Comparison of ENCODE assay signal across 1 cellular context in the genomic region with DNA sequence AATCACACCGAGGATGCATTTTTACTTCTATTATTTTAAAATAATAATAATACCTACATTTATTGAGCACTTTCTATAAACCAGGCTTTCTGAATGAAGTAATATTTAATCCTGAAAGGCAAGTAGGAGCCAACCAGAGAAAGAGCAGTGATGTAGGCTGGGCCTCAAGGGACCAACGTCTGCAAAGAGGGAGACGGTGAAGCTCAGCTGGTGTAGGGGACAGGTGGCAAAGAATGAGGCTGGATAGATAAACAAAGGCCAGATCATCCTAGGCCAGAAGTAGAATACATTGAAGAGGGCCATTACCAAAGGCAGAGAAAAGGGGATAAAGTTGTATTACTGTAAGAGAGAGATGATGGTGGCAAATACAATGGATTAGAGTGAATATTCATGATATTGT.
TF ChIP-seq lines count a peak whose summit lies in the region.

No MANE protein-coding gene starts in this region.

TF ChIP-seq in GM23338, 12 proteins besides CTCF, POLR2A, EP300 and RAD21 (continued from another document):
- TF ChIP-seq, protein P1, sequence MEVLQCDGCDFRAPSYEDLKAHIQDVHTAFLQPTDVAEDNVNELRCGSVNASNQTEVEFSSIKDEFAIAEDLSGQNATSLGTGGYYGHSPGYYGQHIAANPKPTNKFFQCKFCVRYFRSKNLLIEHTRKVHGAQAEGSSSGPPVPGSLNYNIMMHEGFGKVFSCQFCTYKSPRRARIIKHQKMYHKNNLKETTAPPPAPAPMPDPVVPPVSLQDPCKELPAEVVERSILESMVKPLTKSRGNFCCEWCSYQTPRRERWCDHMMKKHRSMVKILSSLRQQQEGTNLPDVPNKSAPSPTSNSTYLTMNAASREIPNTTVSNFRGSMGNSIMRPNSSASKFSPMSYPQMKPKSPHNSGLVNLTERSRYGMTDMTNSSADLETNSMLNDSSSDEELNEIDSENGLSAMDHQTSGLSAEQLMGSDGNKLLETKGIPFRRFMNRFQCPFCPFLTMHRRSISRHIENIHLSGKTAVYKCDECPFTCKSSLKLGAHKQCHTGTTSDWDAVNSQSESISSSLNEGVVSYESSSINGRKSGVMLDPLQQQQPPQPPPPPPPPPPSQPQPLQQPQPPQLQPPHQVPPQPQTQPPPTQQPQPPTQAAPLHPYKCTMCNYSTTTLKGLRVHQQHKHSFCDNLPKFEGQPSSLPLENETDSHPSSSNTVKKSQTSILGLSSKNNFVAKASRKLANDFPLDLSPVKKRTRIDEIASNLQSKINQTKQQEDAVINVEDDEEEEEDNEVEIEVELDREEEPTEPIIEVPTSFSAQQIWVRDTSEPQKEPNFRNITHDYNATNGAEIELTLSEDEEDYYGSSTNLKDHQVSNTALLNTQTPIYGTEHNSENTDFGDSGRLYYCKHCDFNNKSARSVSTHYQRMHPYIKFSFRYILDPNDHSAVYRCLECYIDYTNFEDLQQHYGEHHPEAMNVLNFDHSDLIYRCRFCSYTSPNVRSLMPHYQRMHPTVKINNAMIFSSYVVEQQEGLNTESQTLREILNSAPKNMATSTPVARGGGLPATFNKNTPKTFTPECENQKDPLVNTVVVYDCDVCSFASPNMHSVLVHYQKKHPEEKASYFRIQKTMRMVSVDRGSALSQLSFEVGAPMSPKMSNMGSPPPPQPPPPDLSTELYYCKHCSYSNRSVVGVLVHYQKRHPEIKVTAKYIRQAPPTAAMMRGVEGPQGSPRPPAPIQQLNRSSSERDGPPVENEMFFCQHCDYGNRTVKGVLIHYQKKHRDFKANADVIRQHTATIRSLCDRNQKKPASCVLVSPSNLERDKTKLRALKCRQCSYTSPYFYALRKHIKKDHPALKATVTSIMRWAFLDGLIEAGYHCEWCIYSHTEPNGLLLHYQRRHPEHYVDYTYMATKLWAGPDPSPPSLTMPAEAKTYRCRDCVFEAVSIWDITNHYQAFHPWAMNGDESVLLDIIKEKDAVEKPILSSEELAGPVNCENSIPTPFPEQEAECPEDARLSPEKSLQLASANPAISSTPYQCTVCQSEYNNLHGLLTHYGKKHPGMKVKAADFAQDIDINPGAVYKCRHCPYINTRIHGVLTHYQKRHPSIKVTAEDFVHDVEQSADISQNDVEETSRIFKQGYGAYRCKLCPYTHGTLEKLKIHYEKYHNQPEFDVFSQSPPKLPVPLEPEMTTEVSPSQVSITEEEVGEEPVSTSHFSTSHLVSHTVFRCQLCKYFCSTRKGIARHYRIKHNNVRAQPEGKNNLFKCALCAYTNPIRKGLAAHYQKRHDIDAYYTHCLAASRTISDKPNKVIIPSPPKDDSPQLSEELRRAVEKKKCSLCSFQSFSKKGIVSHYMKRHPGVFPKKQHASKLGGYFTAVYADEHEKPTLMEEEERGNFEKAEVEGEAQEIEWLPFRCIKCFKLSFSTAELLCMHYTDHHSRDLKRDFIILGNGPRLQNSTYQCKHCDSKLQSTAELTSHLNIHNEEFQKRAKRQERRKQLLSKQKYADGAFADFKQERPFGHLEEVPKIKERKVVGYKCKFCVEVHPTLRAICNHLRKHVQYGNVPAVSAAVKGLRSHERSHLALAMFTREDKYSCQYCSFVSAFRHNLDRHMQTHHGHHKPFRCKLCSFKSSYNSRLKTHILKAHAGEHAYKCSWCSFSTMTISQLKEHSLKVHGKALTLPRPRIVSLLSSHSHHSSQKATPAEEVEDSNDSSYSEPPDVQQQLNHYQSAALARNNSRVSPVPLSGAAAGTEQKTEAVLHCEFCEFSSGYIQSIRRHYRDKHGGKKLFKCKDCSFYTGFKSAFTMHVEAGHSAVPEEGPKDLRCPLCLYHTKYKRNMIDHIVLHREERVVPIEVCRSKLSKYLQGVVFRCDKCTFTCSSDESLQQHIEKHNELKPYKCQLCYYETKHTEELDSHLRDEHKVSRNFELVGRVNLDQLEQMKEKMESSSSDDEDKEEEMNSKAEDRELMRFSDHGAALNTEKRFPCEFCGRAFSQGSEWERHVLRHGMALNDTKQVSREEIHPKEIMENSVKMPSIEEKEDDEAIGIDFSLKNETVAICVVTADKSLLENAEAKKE (CRISPR knock-in tag; IDR thresholded peaks at IDR 0.05) = no peak
- no peak for TF ChIP-seq ZNF114 (CRISPR knock-in tag; IDR thresholded peaks at IDR 0.05)
- TF ChIP-seq ZNF331 (CRISPR knock-in tag; IDR thresholded peaks at IDR 0.05; ENCODE audit: low read depth) = no peak
- TF ChIP-seq JUNB (IDR thresholded peaks at IDR 0.05; ENCODE audit: unreplicated experiment) = no peak
- TF ChIP-seq, protein P2, sequence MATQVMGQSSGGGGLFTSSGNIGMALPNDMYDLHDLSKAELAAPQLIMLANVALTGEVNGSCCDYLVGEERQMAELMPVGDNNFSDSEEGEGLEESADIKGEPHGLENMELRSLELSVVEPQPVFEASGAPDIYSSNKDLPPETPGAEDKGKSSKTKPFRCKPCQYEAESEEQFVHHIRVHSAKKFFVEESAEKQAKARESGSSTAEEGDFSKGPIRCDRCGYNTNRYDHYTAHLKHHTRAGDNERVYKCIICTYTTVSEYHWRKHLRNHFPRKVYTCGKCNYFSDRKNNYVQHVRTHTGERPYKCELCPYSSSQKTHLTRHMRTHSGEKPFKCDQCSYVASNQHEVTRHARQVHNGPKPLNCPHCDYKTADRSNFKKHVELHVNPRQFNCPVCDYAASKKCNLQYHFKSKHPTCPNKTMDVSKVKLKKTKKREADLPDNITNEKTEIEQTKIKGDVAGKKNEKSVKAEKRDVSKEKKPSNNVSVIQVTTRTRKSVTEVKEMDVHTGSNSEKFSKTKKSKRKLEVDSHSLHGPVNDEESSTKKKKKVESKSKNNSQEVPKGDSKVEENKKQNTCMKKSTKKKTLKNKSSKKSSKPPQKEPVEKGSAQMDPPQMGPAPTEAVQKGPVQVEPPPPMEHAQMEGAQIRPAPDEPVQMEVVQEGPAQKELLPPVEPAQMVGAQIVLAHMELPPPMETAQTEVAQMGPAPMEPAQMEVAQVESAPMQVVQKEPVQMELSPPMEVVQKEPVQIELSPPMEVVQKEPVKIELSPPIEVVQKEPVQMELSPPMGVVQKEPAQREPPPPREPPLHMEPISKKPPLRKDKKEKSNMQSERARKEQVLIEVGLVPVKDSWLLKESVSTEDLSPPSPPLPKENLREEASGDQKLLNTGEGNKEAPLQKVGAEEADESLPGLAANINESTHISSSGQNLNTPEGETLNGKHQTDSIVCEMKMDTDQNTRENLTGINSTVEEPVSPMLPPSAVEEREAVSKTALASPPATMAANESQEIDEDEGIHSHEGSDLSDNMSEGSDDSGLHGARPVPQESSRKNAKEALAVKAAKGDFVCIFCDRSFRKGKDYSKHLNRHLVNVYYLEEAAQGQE (IDR thresholded peaks at IDR 0.05; ENCODE audit: unreplicated experiment) = no peak
- no peak for TF ChIP-seq EZH2 (IDR thresholded peaks at IDR 0.05; ENCODE audit: low read depth, unreplicated experiment)
- no peak for TF ChIP-seq CREB1 (CRISPR knock-in tag; IDR thresholded peaks at IDR 0.05; ENCODE audit: low read depth)
- no peak for TF ChIP-seq POLR2AphosphoS5 (IDR thresholded peaks at IDR 0.05; ENCODE audit: low read depth)
